ENCODE assay signal across 1 cellular context in the genomic region with DNA sequence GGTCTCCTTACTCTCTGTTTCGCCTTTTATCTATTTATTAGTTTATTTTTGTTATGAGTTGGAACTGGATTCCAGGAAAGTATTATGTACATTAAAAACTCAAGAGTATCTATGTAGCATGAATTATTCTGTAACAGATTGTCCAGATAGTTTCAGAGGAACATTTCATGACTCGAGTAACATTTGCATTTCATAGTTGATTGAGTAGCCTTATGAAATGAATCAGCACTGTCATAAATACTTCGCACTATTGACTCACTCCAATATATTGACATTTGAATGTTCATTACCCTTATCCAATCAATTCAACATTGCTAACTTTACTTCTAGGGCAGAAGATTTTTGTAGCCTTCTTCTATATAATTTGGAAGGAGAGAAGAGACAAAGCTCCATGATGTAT.
TF ChIP-seq lines count a peak whose summit lies in the region.

No MANE protein-coding gene starts in this region.

TF ChIP-seq in GM12878, 131 proteins besides CTCF, POLR2A, EP300 and RAD21 (continued from another document):
- TF ChIP-seq, protein P1, sequence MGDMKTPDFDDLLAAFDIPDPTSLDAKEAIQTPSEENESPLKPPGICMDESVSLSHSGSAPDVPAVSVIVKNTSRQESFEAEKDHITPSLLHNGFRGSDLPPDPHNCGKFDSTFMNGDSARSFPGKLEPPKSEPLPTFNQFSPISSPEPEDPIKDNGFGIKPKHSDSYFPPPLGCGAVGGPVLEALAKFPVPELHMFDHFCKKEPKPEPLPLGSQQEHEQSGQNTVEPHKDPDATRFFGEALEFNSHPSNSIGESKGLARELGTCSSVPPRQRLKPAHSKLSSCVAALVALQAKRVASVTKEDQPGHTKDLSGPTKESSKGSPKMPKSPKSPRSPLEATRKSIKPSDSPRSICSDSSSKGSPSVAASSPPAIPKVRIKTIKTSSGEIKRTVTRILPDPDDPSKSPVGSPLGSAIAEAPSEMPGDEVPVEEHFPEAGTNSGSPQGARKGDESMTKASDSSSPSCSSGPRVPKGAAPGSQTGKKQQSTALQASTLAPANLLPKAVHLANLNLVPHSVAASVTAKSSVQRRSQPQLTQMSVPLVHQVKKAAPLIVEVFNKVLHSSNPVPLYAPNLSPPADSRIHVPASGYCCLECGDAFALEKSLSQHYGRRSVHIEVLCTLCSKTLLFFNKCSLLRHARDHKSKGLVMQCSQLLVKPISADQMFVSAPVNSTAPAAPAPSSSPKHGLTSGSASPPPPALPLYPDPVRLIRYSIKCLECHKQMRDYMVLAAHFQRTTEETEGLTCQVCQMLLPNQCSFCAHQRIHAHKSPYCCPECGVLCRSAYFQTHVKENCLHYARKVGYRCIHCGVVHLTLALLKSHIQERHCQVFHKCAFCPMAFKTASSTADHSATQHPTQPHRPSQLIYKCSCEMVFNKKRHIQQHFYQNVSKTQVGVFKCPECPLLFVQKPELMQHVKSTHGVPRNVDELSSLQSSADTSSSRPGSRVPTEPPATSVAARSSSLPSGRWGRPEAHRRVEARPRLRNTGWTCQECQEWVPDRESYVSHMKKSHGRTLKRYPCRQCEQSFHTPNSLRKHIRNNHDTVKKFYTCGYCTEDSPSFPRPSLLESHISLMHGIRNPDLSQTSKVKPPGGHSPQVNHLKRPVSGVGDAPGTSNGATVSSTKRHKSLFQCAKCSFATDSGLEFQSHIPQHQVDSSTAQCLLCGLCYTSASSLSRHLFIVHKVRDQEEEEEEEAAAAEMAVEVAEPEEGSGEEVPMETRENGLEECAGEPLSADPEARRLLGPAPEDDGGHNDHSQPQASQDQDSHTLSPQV (IDR thresholded peaks at IDR 0.05) = no peak
- no peak for TF ChIP-seq SRF (IDR thresholded peaks at IDR 0.05; ENCODE audit: low read depth in 2 of 2, low read length in 2 of 2)
- TF ChIP-seq CHD4 (IDR thresholded peaks at IDR 0.05) = no peak
- TF ChIP-seq BMI1 (IDR thresholded peaks at IDR 0.05; ENCODE audit: borderline replicate concordance) = 0 out of 2 replicates have a peak, but pooled peaks have one; percentile 29
